In the genomic region with DNA sequence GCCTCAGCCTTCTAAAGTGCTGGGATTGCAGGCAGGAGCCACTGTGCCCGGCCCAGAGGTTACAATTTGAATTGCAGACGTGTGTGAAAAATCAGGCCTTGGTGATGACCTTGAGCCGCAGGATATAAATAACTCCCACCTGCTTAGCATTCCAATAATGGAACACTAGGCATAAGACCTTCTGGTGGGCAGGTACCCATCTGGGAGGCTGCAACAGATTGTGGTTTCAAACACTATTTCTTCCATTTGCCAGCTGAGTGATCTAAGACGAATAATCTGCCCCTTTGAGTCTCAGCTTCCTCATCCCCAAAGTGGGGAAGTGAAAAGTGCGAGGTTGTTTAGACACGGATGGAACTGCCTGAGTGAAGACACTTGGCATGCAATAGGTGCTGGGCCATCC, we compare ENCODE assay signal across 19 cellular contexts. TPM values are rescaled to one million over a fixed set of nuclear protein-coding genes. Genes with fewer than 3 reads are reported as not detected.
DNase-seq lines count a peak whose midpoint lies in the region; ATAC-seq and TF ChIP-seq lines count a peak whose summit lies in the region.
"Had no signal": no experiment of that assay in that cellular context is flagged by ENCODE, and none has a peak within 500 bp of the region (broad histone marks: within the 10 kb centered on the region; RNA-seq: fewer than 3 reads in every experiment).

No MANE protein-coding gene starts in this region.

- no peaks in the 10 kb centered on the region for H4K20me1 ChIP-seq in BLaER1 treated with 17β-estradiol and CSF1 and Interleukin-3, amounts not matched to agents 10 nM and 100 nM
- H4K20me1 ChIP-seq in GM23338 (replicated peaks; ENCODE audit: insufficient read depth) (no peaks in the 10 kb centered on the region), GM23248 (ENCODE audit: insufficient read depth) (no peaks in the 10 kb centered on the region)

- in situ Hi-C loops in GM23248 (cut with MboI): no loop called here

- H3K27me3 Mint-ChIP-seq in GM23338 (ENCODE audit: insufficient read depth, low read depth, poor library complexity): peaks cover 11% of the 10 kb centered on the region
- H3K27me3 Mint-ChIP-seq: activated CD4-positive, alpha-beta T cell treated with anti-CD3 and anti-CD28 coated beads, Interleukin-2, amount 10 ng/mL, durations not matched to agents 7 days and 5 days had no signal

- H3K79me2 ChIP-seq in GM23338 (replicated peaks; ENCODE audit: insufficient read depth) (no peaks in the 10 kb centered on the region), GM23248 (ENCODE audit: insufficient read depth) (no peaks in the 10 kb centered on the region)

- H2AFZ ChIP-seq in GM23338 (peak overlapping the region; percentile 28; the same call in 1 of the 2 replicates), GM23248 (no peak overlapping the region)

- no peak overlapping the region for H3K27ac ChIP-seq in BLaER1 treated with 17β-estradiol and CSF1 and Interleukin-3, amounts not matched to agents 10 nM and 100 nM
- no peak overlapping the region for H3K27ac ChIP-seq in GM23338 (ENCODE audit: low read depth)
- no peak overlapping the region for H3K27ac ChIP-seq in GM23248
- H3K27ac ChIP-seq: gastroesophageal sphincter, ovary, SJCRH30 had no signal

- peak overlapping the region; percentile 44 to 69 (median 58) for H3K4me2 ChIP-seq in BLaER1 treated with 17β-estradiol and CSF1 and Interleukin-3, amounts not matched to agents 10 nM and 100 nM
- no peak overlapping the region for H3K4me2 ChIP-seq in GM23338
- H3K4me2 ChIP-seq in GM23248 (ENCODE audit: unreplicated experiment): no peak overlapping the region

- H3K9me3 ChIP-seq in BLaER1 treated with 17β-estradiol and CSF1 and Interleukin-3, amounts not matched to agents 10 nM and 100 nM (replicated peaks in 1 of 11): no peaks in the 10 kb centered on the region
- no peaks in the 10 kb centered on the region for H3K9me3 ChIP-seq in GM23248 (ENCODE audit: low read depth)
- H3K9me3 ChIP-seq: gastroesophageal sphincter, ovary, SJCRH30 had no signal

- 75 to 80% methylated on average over 6 of the region's 6 CpGs for WGBS in GM23248 (ENCODE audit: low coverage in 1 of 2, low lambda C conversion rate in 2 of 2, missing lambda C conversion rate in 2 of 2), 2 experiments

- no peak overlapping the region for H3K4me3 Mint-ChIP-seq in GM23338
- H3K4me3 Mint-ChIP-seq: activated CD4-positive, alpha-beta T cell treated with anti-CD3 and anti-CD28 coated beads, Interleukin-2, amount 10 ng/mL, durations not matched to agents 7 days and 5 days; CD8-positive, alpha-beta memory T cell had no signal

- DNase-seq in GM23338 (ENCODE audit: low spot score): no peak
- peak; percentile 64 for DNase-seq in NOMO-1 treated with DMSO at 0.1 percent for 48 hours (lab: John Stamatoyannopoulos, UW; ENCODE audit: unreplicated experiment)
- DNase-seq in germinal center (ENCODE audit: low spot score): peak; percentile 53
- no peak for DNase-seq in GM23248
- DNase-seq in nucleus accumbens (lab: John Stamatoyannopoulos, UW): no peak
- DNase-seq in H7: no peak
- no peak for DNase-seq in foreskin melanocyte
- DNase-seq: activated CD4-positive, alpha-beta T cell treated with anti-CD3 and anti-CD28 coated beads, Interleukin-2, amount 10 ng/mL, durations not matched to agents 7 days and 5 days; activated naive CD4-positive, alpha-beta T cell treated with anti-CD3 and anti-CD28 coated beads, Interleukin-2, amount 50 U/mL, for 16 hours; CD8-positive, alpha-beta memory T cell; cortex of kidney; left ventricle myocardium superior; NCI-H146; NCI-H345; ovary; SJCRH30; substantia nigra had no signal

- no peaks in the 10 kb centered on the region for H3K9me2 ChIP-seq in GM23338 (ENCODE audit: insufficient read depth)
- H3K9me2 ChIP-seq in GM23248 (ENCODE audit: insufficient read depth): no peaks in the 10 kb centered on the region

- H3K36me3 ChIP-seq in BLaER1 treated with 17β-estradiol and CSF1 and Interleukin-3, amounts not matched to agents 10 nM and 100 nM: no peaks in the 10 kb centered on the region
- H3K36me3 ChIP-seq in GM23338 (ENCODE audit: insufficient read depth): no peaks in the 10 kb centered on the region
- no peaks in the 10 kb centered on the region for H3K36me3 ChIP-seq in GM23248 (ENCODE audit: low read depth)
- H3K36me3 ChIP-seq in H7 (replicated peaks; ENCODE audit: control insufficient read depth, insufficient read depth, low read length): no peaks in the 10 kb centered on the region
- H3K36me3 ChIP-seq: gastroesophageal sphincter, ovary, SJCRH30 had no signal

- no peak overlapping the region for H3K9ac ChIP-seq in BLaER1 treated with 17β-estradiol and CSF1 and Interleukin-3, amounts not matched to agents 10 nM and 100 nM
- H3K9ac ChIP-seq in GM23248: no peak overlapping the region

- H3K27me3 ChIP-seq in BLaER1 treated with 17β-estradiol and CSF1 and Interleukin-3, amounts not matched to agents 10 nM and 100 nM: no peaks in the 10 kb centered on the region
- H3K27me3 ChIP-seq in GM23338 (ENCODE audit: insufficient read depth): no peaks in the 10 kb centered on the region
- H3K27me3 ChIP-seq in GM23248 (replicated peaks; ENCODE audit: insufficient read depth): no peaks in the 10 kb centered on the region
- no peaks in the 10 kb centered on the region for H3K27me3 ChIP-seq in H7 (ENCODE audit: control insufficient read depth, insufficient read depth, low read length)
- H3K27me3 ChIP-seq: gastroesophageal sphincter, ovary, SJCRH30 had no signal

- no peaks in the 10 kb centered on the region for H3K36me3 Mint-ChIP-seq in GM23338 (ENCODE audit: low read depth)
- H3K36me3 Mint-ChIP-seq: CD8-positive, alpha-beta memory T cell had no signal

- H3K9me3 Mint-ChIP-seq in GM23338: no peaks in the 10 kb centered on the region
- H3K9me3 Mint-ChIP-seq: activated CD4-positive, alpha-beta T cell treated with anti-CD3 and anti-CD28 coated beads, Interleukin-2, amount 10 ng/mL, durations not matched to agents 7 days and 5 days; CD8-positive, alpha-beta memory T cell had no signal

- no peak overlapping the region for H3K4me3 ChIP-seq in BLaER1 treated with 17β-estradiol and CSF1 and Interleukin-3, amounts not matched to agents 10 nM and 100 nM
- H3K4me3 ChIP-seq in GM23338: no peak overlapping the region
- H3K4me3 ChIP-seq in GM23248: no peak overlapping the region
- H3K4me3 ChIP-seq in H7 (ENCODE audit: insufficient read depth, low read depth, low read length): no peak overlapping the region
- H3K4me3 ChIP-seq: gastroesophageal sphincter, ovary, SJCRH30 had no signal

- no peak for ATAC-seq in GM23338
- ATAC-seq: gastroesophageal sphincter, left ventricle myocardium superior had no signal

- H3K4me1 ChIP-seq in BLaER1 treated with 17β-estradiol and CSF1 and Interleukin-3, amounts not matched to agents 10 nM and 100 nM: peaks cover 24 to 55% (median 45%) of the 10 kb centered on the region in 10 experiments
- H3K4me1 ChIP-seq in GM23338 (ENCODE audit: insufficient read depth) (peaks cover 7% of the 10 kb centered on the region; the same call in 1 of the 2 replicates), GM23248 (ENCODE audit: insufficient read depth) (no peaks in the 10 kb centered on the region)
- H3K4me1 ChIP-seq: gastroesophageal sphincter, SJCRH30 had no signal

- no peak for TF ChIP-seq CTCF in GM23338 (conservative IDR thresholded peaks at IDR 0.05; ENCODE audit: low read depth in 2 of 2)

- H3F3A ChIP-seq in GM23338 (replicated peaks; ENCODE audit: low read depth): no peaks in the 10 kb centered on the region
- no peaks in the 10 kb centered on the region for H3F3A ChIP-seq in GM23248 (ENCODE audit: insufficient read depth)

- no peak overlapping the region for H3K27ac Mint-ChIP-seq in GM23338
- H3K27ac Mint-ChIP-seq: activated CD4-positive, alpha-beta T cell treated with anti-CD3 and anti-CD28 coated beads, Interleukin-2, amount 10 ng/mL, durations not matched to agents 7 days and 5 days had no signal

- peaks cover 18% of the 10 kb centered on the region for H3K4me1 Mint-ChIP-seq in GM23338
- H3K4me1 Mint-ChIP-seq: CD8-positive, alpha-beta memory T cell had no signal

TF ChIP-seq in GM23338, 12 proteins besides CTCF, POLR2A, EP300 and RAD21 (continues in another document):
- no peak for TF ChIP-seq STAT1 (IDR thresholded peaks at IDR 0.05; ENCODE audit: unreplicated experiment)
- TF ChIP-seq, protein P1, sequence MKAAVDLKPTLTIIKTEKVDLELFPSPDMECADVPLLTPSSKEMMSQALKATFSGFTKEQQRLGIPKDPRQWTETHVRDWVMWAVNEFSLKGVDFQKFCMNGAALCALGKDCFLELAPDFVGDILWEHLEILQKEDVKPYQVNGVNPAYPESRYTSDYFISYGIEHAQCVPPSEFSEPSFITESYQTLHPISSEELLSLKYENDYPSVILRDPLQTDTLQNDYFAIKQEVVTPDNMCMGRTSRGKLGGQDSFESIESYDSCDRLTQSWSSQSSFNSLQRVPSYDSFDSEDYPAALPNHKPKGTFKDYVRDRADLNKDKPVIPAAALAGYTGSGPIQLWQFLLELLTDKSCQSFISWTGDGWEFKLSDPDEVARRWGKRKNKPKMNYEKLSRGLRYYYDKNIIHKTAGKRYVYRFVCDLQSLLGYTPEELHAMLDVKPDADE (IDR thresholded peaks at IDR 0.05): no peak

RNA-seq across cellular contexts. Expression of a gene that starts 47.7 kb away (rescaled TPM):
- total RNA-seq in GM23338 (2014; rRNA removed; shearing (Covaris generic)): 78.7 and 79.4 TPM in 2 replicates
- polyA plus RNA-seq in GM23338 (2016; fragmentation: Nextera tagmentation; extraction: Ambion mirVana): 20.3 and 25.9 TPM in 2 replicates
- 49.4 and 64.0 TPM in 2 replicates for total RNA-seq in GM23248 (2014; rRNA removed; shearing (Covaris generic))
- 12.5 and 14.5 TPM in 2 replicates for polyA plus RNA-seq in GM23248 (2016; fragmentation: Nextera tagmentation; extraction: Ambion mirVana)
- total RNA-seq in H7 (2014; rRNA removed; shearing (Covaris generic)): 36.9 and 40.1 TPM in 2 replicates

Comparison
In these comparisons a context has a peak if more than half of its experiments do, and no peak if none do; other contexts are left out.
1. H3K4me2 ChIP-seq: peak in BLaER1 treated with 17β-estradiol and CSF1 and Interleukin-3, amounts not matched to agents 10 nM and 100 nM (11 of 11); none in GM23338 (single experiment) and GM23248 (single experiment).
2. DNase-seq: peak in NOMO-1 treated with DMSO at 0.1 percent for 48 hours (single experiment) and germinal center (single experiment); none in GM23338 (single experiment), GM23248 (single experiment), nucleus accumbens (0 of 56), H7 (single experiment) and foreskin melanocyte (single experiment).